ENCODE assay signal across 1 cellular context in genomic region chr15:96327155-96327741, GRCh38.
A peak's percentile ranks its signal among the peaks of the same experiment; 100 is the strongest.
TF ChIP-seq lines count a peak whose summit lies in the region.

No MANE protein-coding gene starts in this region.

TF ChIP-seq in K562, 482 proteins besides CTCF, POLR2A, EP300 and RAD21 (continued from another document and continues in another):
- no peak for TF ChIP-seq ZBTB1 (CRISPR knock-in tag; IDR thresholded peaks at IDR 0.05; ENCODE audit: borderline replicate concordance, low read depth)
- TF ChIP-seq L3MBTL2 (IDR thresholded peaks at IDR 0.05), result 0 out of 2 replicates have a peak, but pooled peaks have one; percentile 31
- 0 out of 2 replicates have a peak, but pooled peaks have one; percentile 41 for TF ChIP-seq ZBTB7A (IDR thresholded peaks at IDR 0.05; ENCODE audit: borderline replicate concordance, control insufficient read depth, low read depth, low read length)
- TF ChIP-seq ZNF280A (IDR thresholded peaks at IDR 0.05; ENCODE audit: low read depth, partially characterized antibody), result no peak
- TF ChIP-seq MYC (IDR thresholded peaks at IDR 0.05; ENCODE audit: low read depth, low read length), result peak; percentile 52; the same call in 1 of the 2 replicates
- no peak for TF ChIP-seq MYC (CRISPR knock-in tag; IDR thresholded peaks at IDR 0.05; ENCODE audit: borderline replicate concordance, low read depth)
- TF ChIP-seq HDAC3 (IDR thresholded peaks at IDR 0.05; ENCODE audit: borderline replicate concordance, partially characterized antibody), result no peak
- TF ChIP-seq TEAD4 (IDR thresholded peaks at IDR 0.05; ENCODE audit: low read length), result no peak
- no peak for TF ChIP-seq TEAD4 (CRISPR knock-in tag; IDR thresholded peaks at IDR 0.05; ENCODE audit: borderline replicate concordance)
- TF ChIP-seq FOXM1 (IDR thresholded peaks at IDR 0.05; ENCODE audit: low read depth), result peak; percentile 50; the same call in 1 of the 2 replicates
- TF ChIP-seq FOXM1 (CRISPR knock-in tag; IDR thresholded peaks at IDR 0.05; ENCODE audit: low read depth), result no peak
- TF ChIP-seq PBX2 (CRISPR knock-in tag; IDR thresholded peaks at IDR 0.05; ENCODE audit: low read depth), result no peak
- TF ChIP-seq PBX2 (tag; conservative IDR thresholded peaks at IDR 0.05; ENCODE audit: low read depth), result peak; percentile 86
- TF ChIP-seq ZNF263 (CRISPR knock-in tag; IDR thresholded peaks at IDR 0.05; ENCODE audit: borderline replicate concordance), result no peak
- TF ChIP-seq PML (IDR thresholded peaks at IDR 0.05; ENCODE audit: low read length), result no peak
- no peak for TF ChIP-seq ZKSCAN8 (CRISPR knock-in tag; IDR thresholded peaks at IDR 0.05)
- TF ChIP-seq TCF3 (CRISPR knock-in tag; IDR thresholded peaks at IDR 0.05), result no peak
- peak; percentile 55; the same call in 1 of the 2 replicates for TF ChIP-seq MYNN (IDR thresholded peaks at IDR 0.05)
- TF ChIP-seq MYNN (CRISPR knock-in tag; IDR thresholded peaks at IDR 0.05), result no peak
- TF ChIP-seq, protein P1, sequence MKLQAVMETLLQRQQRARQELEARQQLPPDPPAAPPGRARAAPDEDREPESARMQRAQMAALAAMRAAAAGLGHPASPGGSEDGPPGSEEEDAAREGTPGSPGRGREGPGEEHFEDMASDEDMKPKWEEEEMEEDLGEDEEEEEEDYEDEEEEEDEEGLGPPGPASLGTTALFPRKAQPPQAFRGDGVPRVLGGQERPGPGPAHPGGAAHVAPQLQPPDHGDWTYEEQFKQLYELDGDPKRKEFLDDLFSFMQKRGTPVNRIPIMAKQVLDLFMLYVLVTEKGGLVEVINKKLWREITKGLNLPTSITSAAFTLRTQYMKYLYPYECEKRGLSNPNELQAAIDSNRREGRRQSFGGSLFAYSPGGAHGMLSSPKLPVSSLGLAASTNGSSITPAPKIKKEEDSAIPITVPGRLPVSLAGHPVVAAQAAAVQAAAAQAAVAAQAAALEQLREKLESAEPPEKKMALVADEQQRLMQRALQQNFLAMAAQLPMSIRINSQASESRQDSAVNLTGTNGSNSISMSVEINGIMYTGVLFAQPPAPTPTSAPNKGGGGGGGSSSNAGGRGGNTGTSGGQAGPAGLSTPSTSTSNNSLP (IDR thresholded peaks at IDR 0.05; ENCODE audit: borderline replicate concordance, low read depth, low read length), result no peak
- 0 out of 4 replicates have a peak, but pooled peaks of 1 of the 2 experiments have one; percentile 22 for TF ChIP-seq SRF (CRISPR knock-in tag; IDR thresholded peaks at IDR 0.05)
- no peak for TF ChIP-seq STAT6 (CRISPR knock-in tag; IDR thresholded peaks at IDR 0.05)
- peak; percentile 23; the same call in 1 of the 2 replicates for TF ChIP-seq NCOR1 (IDR thresholded peaks at IDR 0.05)
- TF ChIP-seq ZNF408 (CRISPR knock-in tag; IDR thresholded peaks at IDR 0.05; ENCODE audit: low read depth), result no peak
- no peak for TF ChIP-seq MAFF (IDR thresholded peaks at IDR 0.05; ENCODE audit: low read length)
- peak; percentile 13; the same call in 1 of the 2 replicates for TF ChIP-seq CREM (IDR thresholded peaks at IDR 0.05; ENCODE audit: low read depth)
- TF ChIP-seq SMC3 (conservative IDR thresholded peaks at IDR 0.05; ENCODE audit: insufficient read depth, low read depth, low read length), result peak; percentile 80
- no peak for TF ChIP-seq BRF1 (IDR thresholded peaks at IDR 0.05; ENCODE audit: borderline replicate concordance, extremely low read depth, insufficient read length)
- TF ChIP-seq ARNT (IDR thresholded peaks at IDR 0.05), result peak in 1 of 2 experiments; percentile 43; a peak in 2 of 4 replicates
- TF ChIP-seq ZBED1 (IDR thresholded peaks at IDR 0.05), result no peak
- TF ChIP-seq DEAF1 (CRISPR knock-in tag; IDR thresholded peaks at IDR 0.05), result peak; percentile 81
- TF ChIP-seq, protein P2, sequence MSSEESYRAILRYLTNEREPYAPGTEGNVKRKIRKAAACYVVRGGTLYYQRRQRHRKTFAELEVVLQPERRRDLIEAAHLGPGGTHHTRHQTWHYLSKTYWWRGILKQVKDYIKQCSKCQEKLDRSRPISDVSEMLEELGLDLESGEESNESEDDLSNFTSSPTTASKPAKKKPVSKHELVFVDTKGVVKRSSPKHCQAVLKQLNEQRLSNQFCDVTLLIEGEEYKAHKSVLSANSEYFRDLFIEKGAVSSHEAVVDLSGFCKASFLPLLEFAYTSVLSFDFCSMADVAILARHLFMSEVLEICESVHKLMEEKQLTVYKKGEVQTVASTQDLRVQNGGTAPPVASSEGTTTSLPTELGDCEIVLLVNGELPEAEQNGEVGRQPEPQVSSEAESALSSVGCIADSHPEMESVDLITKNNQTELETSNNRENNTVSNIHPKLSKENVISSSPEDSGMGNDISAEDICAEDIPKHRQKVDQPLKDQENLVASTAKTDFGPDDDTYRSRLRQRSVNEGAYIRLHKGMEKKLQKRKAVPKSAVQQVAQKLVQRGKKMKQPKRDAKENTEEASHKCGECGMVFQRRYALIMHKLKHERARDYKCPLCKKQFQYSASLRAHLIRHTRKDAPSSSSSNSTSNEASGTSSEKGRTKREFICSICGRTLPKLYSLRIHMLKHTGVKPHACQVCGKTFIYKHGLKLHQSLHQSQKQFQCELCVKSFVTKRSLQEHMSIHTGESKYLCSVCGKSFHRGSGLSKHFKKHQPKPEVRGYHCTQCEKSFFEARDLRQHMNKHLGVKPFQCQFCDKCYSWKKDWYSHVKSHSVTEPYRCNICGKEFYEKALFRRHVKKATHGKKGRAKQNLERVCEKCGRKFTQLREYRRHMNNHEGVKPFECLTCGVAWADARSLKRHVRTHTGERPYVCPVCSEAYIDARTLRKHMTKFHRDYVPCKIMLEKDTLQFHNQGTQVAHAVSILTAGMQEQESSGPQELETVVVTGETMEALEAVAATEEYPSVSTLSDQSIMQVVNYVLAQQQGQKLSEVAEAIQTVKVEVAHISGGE (CRISPR knock-in tag; IDR thresholded peaks at IDR 0.05), result no peak
- TF ChIP-seq PKNOX1 (IDR thresholded peaks at IDR 0.05), result peak; percentile 85
- TF ChIP-seq, protein P3, sequence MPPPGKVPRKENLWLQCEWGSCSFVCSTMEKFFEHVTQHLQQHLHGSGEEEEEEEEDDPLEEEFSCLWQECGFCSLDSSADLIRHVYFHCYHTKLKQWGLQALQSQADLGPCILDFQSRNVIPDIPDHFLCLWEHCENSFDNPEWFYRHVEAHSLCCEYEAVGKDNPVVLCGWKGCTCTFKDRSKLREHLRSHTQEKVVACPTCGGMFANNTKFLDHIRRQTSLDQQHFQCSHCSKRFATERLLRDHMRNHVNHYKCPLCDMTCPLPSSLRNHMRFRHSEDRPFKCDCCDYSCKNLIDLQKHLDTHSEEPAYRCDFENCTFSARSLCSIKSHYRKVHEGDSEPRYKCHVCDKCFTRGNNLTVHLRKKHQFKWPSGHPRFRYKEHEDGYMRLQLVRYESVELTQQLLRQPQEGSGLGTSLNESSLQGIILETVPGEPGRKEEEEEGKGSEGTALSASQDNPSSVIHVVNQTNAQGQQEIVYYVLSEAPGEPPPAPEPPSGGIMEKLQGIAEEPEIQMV (tag; conservative IDR thresholded peaks at IDR 0.05; ENCODE audit: low read depth), result no peak
- TF ChIP-seq MCM2 (IDR thresholded peaks at IDR 0.05; ENCODE audit: low read depth), result no peak
- no peak for TF ChIP-seq ESRRB (CRISPR knock-in tag; IDR thresholded peaks at IDR 0.05; ENCODE audit: borderline replicate concordance)
- TF ChIP-seq ID3 (CRISPR knock-in tag; IDR thresholded peaks at IDR 0.05), result no peak
- no peak for TF ChIP-seq ID3 (tag; IDR thresholded peaks at IDR 0.05)
- peak; percentile 97 for TF ChIP-seq KDM1A (IDR thresholded peaks at IDR 0.05)
- TF ChIP-seq CCNT2 (IDR thresholded peaks at IDR 0.05; ENCODE audit: borderline replicate concordance, extremely low read depth, insufficient read length, low read depth, low read length), result peak; percentile 21
- no peak for TF ChIP-seq EWSR1 (IDR thresholded peaks at IDR 0.05; ENCODE audit: borderline replicate concordance, low read depth, partially characterized antibody)
- no peak for TF ChIP-seq ZNF24 (IDR thresholded peaks at IDR 0.05)
- no peak for TF ChIP-seq ZNF431 (CRISPR knock-in tag; IDR thresholded peaks at IDR 0.05)
- 0 out of 2 replicates have a peak, but pooled peaks have one; percentile 49 for TF ChIP-seq MXI1 (IDR thresholded peaks at IDR 0.05; ENCODE audit: low read depth, low read length)
- peak; percentile 30; the same call in 1 of the 2 replicates for TF ChIP-seq CBFA2T3 (IDR thresholded peaks at IDR 0.05)
